Comparison of ENCODE assay signal across 28 cellular contexts in genomic region chr1:113437554-113438341, GRCh38.
"Had no signal": no experiment of that assay in that cellular context is flagged by ENCODE, and none has a peak within 500 bp of the region (broad histone marks: within the 10 kb centered on the region; RNA-seq: fewer than 3 reads in every experiment).

No MANE protein-coding gene starts in this region.

- H3K4me3 ChIP-seq: esophagus squamous epithelium, gastroesophageal sphincter, heart right ventricle, hepatocyte had no signal

- H3K27me3 ChIP-seq: brain microvascular endothelial cell, esophagus squamous epithelium, gastroesophageal sphincter, heart right ventricle, hepatocyte had no signal

- H3K4me3 Mint-ChIP-seq: activated CD4-positive, alpha-beta memory T cell treated with anti-CD3 and anti-CD28 coated beads, Interleukin-2, amount 10 ng/mL, durations not matched to agents 7 days and 5 days; activated naive CD8-positive, alpha-beta T cell; activated T-cell treated with anti-CD3 and anti-CD28 coated beads, Interleukin-2, amount 50 U/mL, for 24 hours; activated T-cell treated with anti-CD3 and anti-CD28 coated beads, Interleukin-2, amount 50 U/mL, for 72 hours; effector memory CD8-positive, alpha-beta T cell; WTC11 had no signal

- H3K4me1 Mint-ChIP-seq: activated CD4-positive, alpha-beta memory T cell treated with anti-CD3 and anti-CD28 coated beads, Interleukin-2, amount 10 ng/mL, durations not matched to agents 7 days and 5 days had no signal

- H3K9me3 ChIP-seq: esophagus squamous epithelium, gastroesophageal sphincter, heart right ventricle had no signal

- H3K36me3 Mint-ChIP-seq: activated naive CD8-positive, alpha-beta T cell; WTC11 had no signal

- H3K4me1 ChIP-seq: gastroesophageal sphincter had no signal

- H3K27ac Mint-ChIP-seq: activated CD4-positive, alpha-beta memory T cell treated with anti-CD3 and anti-CD28 coated beads, Interleukin-2, amount 10 ng/mL, durations not matched to agents 7 days and 5 days; activated naive CD8-positive, alpha-beta T cell; activated T-cell treated with anti-CD3 and anti-CD28 coated beads, Interleukin-2, amount 50 U/mL, for 24 hours; activated T-cell treated with anti-CD3 and anti-CD28 coated beads, Interleukin-2, amount 50 U/mL, for 72 hours; WTC11 had no signal

- H3K9me3 Mint-ChIP-seq: activated CD4-positive, alpha-beta memory T cell treated with anti-CD3 and anti-CD28 coated beads, Interleukin-2, amount 10 ng/mL, durations not matched to agents 7 days and 5 days; activated T-cell treated with anti-CD3 and anti-CD28 coated beads, Interleukin-2, amount 50 U/mL, for 24 hours; activated T-cell treated with anti-CD3 and anti-CD28 coated beads, Interleukin-2, amount 50 U/mL, for 72 hours; effector memory CD8-positive, alpha-beta T cell; WTC11 had no signal

- FAIRE-seq: astrocyte, colon had no signal

- H3K27me3 Mint-ChIP-seq: activated CD4-positive, alpha-beta memory T cell treated with anti-CD3 and anti-CD28 coated beads, Interleukin-2, amount 10 ng/mL, durations not matched to agents 7 days and 5 days; activated T-cell treated with anti-CD3 and anti-CD28 coated beads, Interleukin-2, amount 50 U/mL, for 24 hours had no signal

- DNase-seq: activated CD4-positive, alpha-beta memory T cell treated with anti-CD3 and anti-CD28 coated beads, Interleukin-2, amount 10 ng/mL, durations not matched to agents 7 days and 5 days; activated CD4-positive, alpha-beta T cell treated with anti-CD3 and anti-CD28 coated beads for 1 hour; activated CD4-positive, alpha-beta T cell treated with anti-CD3 and anti-CD28 coated beads for 48 hours; activated CD8-positive, alpha-beta memory T cell treated with anti-CD3 and anti-CD28 coated beads, Interleukin-2, amount 50 U/mL, for 48 hours; activated gamma-delta T cell; activated naive CD4-positive, alpha-beta T cell; activated naive CD4-positive, alpha-beta T cell treated with anti-CD3 and anti-CD28 coated beads, Interleukin-2, amount 50 U/mL, for 16 hours; activated T-cell treated with anti-CD3 and anti-CD28 coated beads for 4 hours; activated T-cell treated with anti-CD3 and anti-CD28 coated beads, Interleukin-2, amount 50 U/mL, for 24 hours; activated T-cell treated with anti-CD3 and anti-CD28 coated beads, Interleukin-2, amount 50 U/mL, for 72 hours; amniotic stem cell; anterior cingulate cortex; brain microvascular endothelial cell; cortex of kidney; dermis blood vessel endothelial cell; effector CD4-positive, alpha-beta T cell; effector memory CD8-positive, alpha-beta T cell; erythroblast; esophagus squamous epithelium; foreskin melanocyte; heart right ventricle; T-helper 2 cell had no signal

- H3K36me3 ChIP-seq: brain microvascular endothelial cell, esophagus squamous epithelium, gastroesophageal sphincter, heart right ventricle had no signal

- H3K27ac ChIP-seq: brain microvascular endothelial cell, esophagus squamous epithelium, gastroesophageal sphincter, heart right ventricle had no signal

- ATAC-seq: activated T-cell treated with anti-CD3 and anti-CD28 coated beads, Interleukin-2, amount 50 U/mL, for 72 hours; effector memory CD8-positive, alpha-beta T cell; gastroesophageal sphincter; heart right ventricle; WTC11 had no signal
